In the genomic region with DNA sequence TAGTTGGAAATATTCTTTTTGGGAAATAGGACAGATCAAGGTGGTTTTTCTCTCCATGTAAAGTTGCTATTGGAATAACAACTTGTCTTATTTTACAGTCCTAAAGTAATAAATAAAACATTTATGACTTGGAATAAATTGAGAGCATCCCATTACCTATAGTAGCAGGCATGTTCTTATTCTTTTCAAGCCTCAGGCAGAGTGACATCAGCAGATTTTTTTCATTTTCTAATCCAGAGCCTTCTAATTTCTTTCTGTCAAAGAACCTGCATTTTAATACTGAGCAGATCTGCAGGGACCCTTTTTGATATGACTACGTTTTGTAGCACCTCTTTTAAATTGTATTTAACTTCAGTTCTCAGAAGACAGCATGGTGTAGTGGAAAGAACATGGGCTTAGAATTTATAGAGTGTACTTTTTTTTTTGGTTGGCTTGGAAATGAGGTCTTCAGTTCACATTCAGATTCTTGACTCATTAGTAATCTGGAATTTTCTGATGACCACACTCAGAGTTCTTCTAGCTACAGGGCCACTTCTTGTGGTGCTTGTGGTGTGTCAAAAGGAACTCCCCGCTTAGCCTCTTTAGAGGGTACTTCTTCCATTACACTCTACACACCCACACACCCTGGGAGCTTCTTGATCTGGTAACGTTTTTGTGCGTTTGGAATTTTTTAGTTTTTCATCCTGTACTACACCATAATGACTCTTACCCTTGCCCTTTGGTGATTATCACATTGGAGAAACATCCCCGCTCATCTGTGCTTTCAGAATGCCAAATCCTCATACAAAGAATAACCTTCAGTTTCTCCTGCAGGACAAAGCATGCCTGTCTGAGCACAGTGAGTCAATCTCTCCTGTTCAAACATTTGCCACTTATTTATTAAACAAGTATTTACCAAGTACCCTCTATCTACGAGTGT, we compare ENCODE assay signal across 8 cellular contexts.
DNase-seq lines count a peak whose midpoint lies in the region; ATAC-seq and TF ChIP-seq lines count a peak whose summit lies in the region.

No MANE protein-coding gene starts in this region.

- no peak overlapping the region; the same call in 1 of the 2 replicates for H3K4me3 ChIP-seq in AG09309 (ENCODE audit: control insufficient read depth, low read depth, low read length)
- no peak overlapping the region for H3K4me3 ChIP-seq in skeletal muscle cell (ENCODE audit: low read depth, low read length)

- peak; percentile 69 for DNase-seq in AG09309 (ENCODE audit: low read depth)
- DNase-seq in amniotic epithelial cell (ENCODE audit: low read depth): peak; percentile 87
- DNase-seq in skeletal muscle cell (ENCODE audit: low read depth): peak; percentile 91
- no peak for DNase-seq in CD1c-positive myeloid dendritic cell (ENCODE audit: extremely low spot score)
- no peak for DNase-seq in C1 segment of cervical spinal cord (lab: John Stamatoyannopoulos, UW)
- no peak for DNase-seq in putamen (ENCODE audit: low spot score)

- ATAC-seq in GM19395 (IDR thresholded peaks at IDR 0.05; ENCODE audit: unreplicated experiment) (peak; percentile 79), HG03460 (IDR thresholded peaks at IDR 0.05; ENCODE audit: unreplicated experiment) (peak; percentile 87)

- TF ChIP-seq CTCF in AG09309 (IDR thresholded peaks at IDR 0.05; ENCODE audit: control insufficient read depth, insufficient read depth, low read depth, low read length, missing control alignments): no peak

Comparison
In these comparisons a context has a peak if more than half of its experiments do, and no peak if none do; other contexts are left out.
1. DNase-seq: peak in AG09309 (single experiment), amniotic epithelial cell (single experiment) and skeletal muscle cell (single experiment); none in CD1c-positive myeloid dendritic cell (single experiment), C1 segment of cervical spinal cord (0 of 14) and putamen (single experiment).